In the genomic region with DNA sequence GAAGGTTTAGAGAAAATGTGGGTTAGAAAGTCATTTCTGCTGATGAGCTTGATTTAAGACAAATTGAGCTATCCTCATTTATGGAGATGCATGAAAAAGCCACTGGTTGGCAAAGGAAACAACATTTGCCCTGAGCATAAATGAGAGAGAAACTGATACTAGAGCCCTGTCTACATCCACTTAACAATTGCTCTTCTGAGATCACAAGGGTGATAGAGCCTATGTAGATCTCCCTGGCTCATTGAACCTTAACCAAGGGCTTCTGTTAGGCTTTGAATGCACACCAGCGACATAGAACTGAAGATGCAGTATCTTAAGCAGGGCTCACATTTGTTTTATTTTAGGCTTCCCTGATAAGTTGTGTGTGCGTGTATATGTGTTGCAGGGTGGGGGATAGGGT, we compare ENCODE assay signal across 18 cellular contexts. TPM values are rescaled to one million over a fixed set of nuclear protein-coding genes. Genes with fewer than 3 reads are reported as not detected.
DNase-seq lines count a peak whose midpoint lies in the region; ATAC-seq and TF ChIP-seq lines count a peak whose summit lies in the region.
"Had no signal": no experiment of that assay in that cellular context is flagged by ENCODE, and none has a peak within 500 bp of the region (broad histone marks: within the 10 kb centered on the region; RNA-seq: fewer than 3 reads in every experiment).

No MANE protein-coding gene starts in this region.

- H3K9ac ChIP-seq in mesendoderm (ENCODE audit: low read length) (no peak overlapping the region), MM.1S (ENCODE audit: low read length) (no peak overlapping the region)
- H3K9ac ChIP-seq: KMS-11 had no signal

- H3K4me1 ChIP-seq in mesendoderm (ENCODE audit: control insufficient read depth, low read depth, low read length) (no peaks in the 10 kb centered on the region), MM.1S (ENCODE audit: low read length) (no peaks in the 10 kb centered on the region)
- H3K4me1 ChIP-seq: pancreas, vagina had no signal

- no peaks in the 10 kb centered on the region for H3K27me3 ChIP-seq in mesendoderm (ENCODE audit: insufficient read depth, low read length, poor library complexity)
- H3K27me3 ChIP-seq in MM.1S (replicated peaks; ENCODE audit: insufficient read depth, low read length): no peaks in the 10 kb centered on the region
- H3K27me3 ChIP-seq: esophagus muscularis mucosa, pancreas, vagina had no signal

- no peaks in the 10 kb centered on the region for H3F3A ChIP-seq in MM.1S (ENCODE audit: insufficient read depth, low read length)

- no peaks in the 10 kb centered on the region for H4K20me1 ChIP-seq in MM.1S (ENCODE audit: insufficient read depth, low read length)

- no peak overlapping the region for H2BK5ac ChIP-seq in mesendoderm (ENCODE audit: low read length)

- H3K23ac ChIP-seq in mesendoderm (ENCODE audit: low read length): no peak overlapping the region

- H3K4ac ChIP-seq in mesendoderm (ENCODE audit: low read depth, low read length): no peak overlapping the region

- H3K79me1 ChIP-seq in mesendoderm (ENCODE audit: low read length): no peaks in the 10 kb centered on the region

- H3K4me2 ChIP-seq in mesendoderm (ENCODE audit: low read length): no peak overlapping the region
- no peak overlapping the region for H3K4me2 ChIP-seq in MM.1S (ENCODE audit: low read depth, low read length)
- H3K4me2 ChIP-seq: KMS-11 had no signal

- no peak overlapping the region for H2AFZ ChIP-seq in MM.1S (ENCODE audit: low read length)

- H2BK15ac ChIP-seq in mesendoderm (replicated peaks; ENCODE audit: low read depth): no peak overlapping the region

- H3K4me3 ChIP-seq in mesendoderm (ENCODE audit: low read length) (no peak overlapping the region), MM.1S (ENCODE audit: low read length) (no peak overlapping the region)
- H3K4me3 ChIP-seq: esophagus muscularis mucosa, pancreas, vagina had no signal

- H3K27ac ChIP-seq in mesendoderm (ENCODE audit: low read depth, low read length) (no peak overlapping the region), MM.1S (ENCODE audit: low read length) (no peak overlapping the region)
- H3K27ac ChIP-seq: esophagus muscularis mucosa, KMS-11, pancreas, vagina had no signal

- H2AK5ac ChIP-seq in mesendoderm (ENCODE audit: low read length): no peak overlapping the region

- H4K8ac ChIP-seq in mesendoderm (ENCODE audit: low read depth, low read length): no peak overlapping the region

- ATAC-seq in GM18498 (IDR thresholded peaks at IDR 0.05; ENCODE audit: unreplicated experiment) (peak; percentile 73), GM19351 (IDR thresholded peaks at IDR 0.05; ENCODE audit: unreplicated experiment) (peak; percentile 63), HG02642 (IDR thresholded peaks at IDR 0.05; ENCODE audit: poor library complexity, unreplicated experiment) (peak; percentile 51), HG03432 (IDR thresholded peaks at IDR 0.05; ENCODE audit: unreplicated experiment) (peak; percentile 72)
- ATAC-seq: pancreas had no signal

- no peak overlapping the region for H4K5ac ChIP-seq in mesendoderm (ENCODE audit: low read length)

- H3K79me2 ChIP-seq in mesendoderm (ENCODE audit: control insufficient read depth, insufficient read depth, low read length) (no peaks in the 10 kb centered on the region), MM.1S (ENCODE audit: low read length) (no peaks in the 10 kb centered on the region)

- H3K56ac ChIP-seq in mesendoderm (ENCODE audit: low read length): no peak overlapping the region

- no peak overlapping the region for H3K18ac ChIP-seq in mesendoderm (ENCODE audit: low read length)

- DNase-seq in mesendoderm: no peak
- no peak for DNase-seq in globus pallidus (ENCODE audit: low spot score)
- DNase-seq in cerebellar cortex (ENCODE audit: low spot score): no peak
- DNase-seq in MM.1S: no peak
- DNase-seq: activated CD8-positive, alpha-beta memory T cell treated with anti-CD3 and anti-CD28 coated beads for 24 hours; activated gamma-delta T cell; NCI-H1417; NCI-H345; pancreas; small intestine; stimulated activated naive CD4-positive, alpha-beta T cell treated with Interleukin-2 at 50 U/mL for 16 hours had no signal

- no peak overlapping the region for H2BK120ac ChIP-seq in mesendoderm (ENCODE audit: low read depth, low read length)

- no peaks in the 10 kb centered on the region for H3K9me3 ChIP-seq in MM.1S (replicated peaks; ENCODE audit: insufficient read depth, low read length)
- H3K9me3 ChIP-seq: esophagus muscularis mucosa, pancreas, vagina had no signal

- H3K9me2 ChIP-seq in MM.1S (replicated peaks; ENCODE audit: insufficient read depth, low read length): no peaks in the 10 kb centered on the region

- no CpG with 5 or more reads among the region's 2 CpGs for WGBS in mesendoderm (ENCODE audit: extremely low coverage, insufficient coverage, low lambda C conversion rate)

- TF ChIP-seq CTCF in MM.1S (IDR thresholded peaks at IDR 0.05; ENCODE audit: low read length): no peak

- H3K36me3 ChIP-seq in mesendoderm (ENCODE audit: control insufficient read depth, insufficient read depth, low read length) (no peaks in the 10 kb centered on the region), MM.1S (replicated peaks; ENCODE audit: insufficient read depth, low read length) (no peaks in the 10 kb centered on the region)
- H3K36me3 ChIP-seq: esophagus muscularis mucosa, pancreas, vagina had no signal

RNA-seq across cellular contexts. Expression of gene GPR141, which starts 35.0 kb away (rescaled TPM):
- 0.08 TPM for polyA plus RNA-seq in mesendoderm (2013, experiment 1 of 2)
- 0.14 TPM for polyA plus RNA-seq in mesendoderm (2013, experiment 2 of 2)
- polyA plus RNA-seq: pancreas had no signal
